8 cellular contexts compared by ENCODE assay signal in genomic region chr19:50024719-50025021, GRCh38. TPM values are rescaled to one million over a fixed set of nuclear protein-coding genes. Genes with fewer than 3 reads are reported as not detected.
DNase-seq lines count a peak whose midpoint lies in the region; ATAC-seq and TF ChIP-seq lines count a peak whose summit lies in the region.

No MANE protein-coding gene starts in this region.

- H3K56ac ChIP-seq in mesendoderm (ENCODE audit: low read length) = peak overlapping the region; percentile 98

- DNase-seq in astrocyte of the cerebellum (ENCODE audit: low read depth) = no peak
- no peak for DNase-seq in mesendoderm
- no peak for DNase-seq in NCI-H2196 (lab: John Stamatoyannopoulos, UW; ENCODE audit: unreplicated experiment)
- no peak for DNase-seq in NCI-H1048 (lab: John Stamatoyannopoulos, UW)
- no peak for DNase-seq in foreskin melanocyte
- no peak for DNase-seq in T-helper 9 cell

- H2AK5ac ChIP-seq in mesendoderm (ENCODE audit: low read length) = no peak overlapping the region

- no peak overlapping the region for H3K23ac ChIP-seq in mesendoderm (ENCODE audit: low read length)

- H3K27ac ChIP-seq in ACC112 (ENCODE audit: low read depth, low read length) = peak overlapping the region; percentile 75; the same call in 1 of the 2 replicates
- H3K27ac ChIP-seq in mesendoderm (ENCODE audit: low read depth, low read length) = no peak overlapping the region

- H3K79me1 ChIP-seq in mesendoderm (ENCODE audit: low read length) = peaks cover 21% of the 10 kb centered on the region

- H3K4me2 ChIP-seq in mesendoderm (ENCODE audit: low read length) = peak overlapping the region; percentile 95

- no peak overlapping the region for H2BK5ac ChIP-seq in mesendoderm (ENCODE audit: low read length)

- peak overlapping the region; percentile 7 for H3K18ac ChIP-seq in mesendoderm (ENCODE audit: low read length)

- H3K27me3 ChIP-seq in ACC112 (ENCODE audit: insufficient read depth, low read length) (no peaks in the 10 kb centered on the region), mesendoderm (ENCODE audit: insufficient read depth, low read length, poor library complexity) (no peaks in the 10 kb centered on the region)

- no peak for TF ChIP-seq CTCF in astrocyte of the cerebellum (IDR thresholded peaks at IDR 0.05; ENCODE audit: low read depth, low read length, missing control alignments)

- no CpG with 5 or more reads among the region's 10 CpGs for WGBS in mesendoderm (ENCODE audit: extremely low coverage, insufficient coverage, low lambda C conversion rate)

- no peak overlapping the region for H3K4ac ChIP-seq in mesendoderm (ENCODE audit: low read depth, low read length)

- peak overlapping the region; percentile 92 for H3K4me3 ChIP-seq in ACC112 (ENCODE audit: low read depth, low read length)
- H3K4me3 ChIP-seq in astrocyte of the cerebellum (ENCODE audit: low read depth, low read length) = peak overlapping the region; percentile 94
- H3K4me3 ChIP-seq in mesendoderm (ENCODE audit: low read length) = peak overlapping the region; percentile 99

- no peak overlapping the region for H4K8ac ChIP-seq in mesendoderm (ENCODE audit: low read depth, low read length)

- peak overlapping the region; percentile 97 for H2AFZ ChIP-seq in ACC112 (ENCODE audit: low read length, unreplicated experiment)

- H3K36me3 ChIP-seq in ACC112 (ENCODE audit: insufficient read depth, low read length) = no peaks in the 10 kb centered on the region; the same call in 1 of the 2 replicates
- H3K36me3 ChIP-seq in mesendoderm (ENCODE audit: control insufficient read depth, insufficient read depth, low read length) = no peaks in the 10 kb centered on the region

- H3K79me2 ChIP-seq in ACC112 (ENCODE audit: control insufficient read depth, insufficient read depth, low read length, unreplicated experiment) (peaks cover 48% of the 10 kb centered on the region), mesendoderm (ENCODE audit: control insufficient read depth, insufficient read depth, low read length) (peaks cover 18% of the 10 kb centered on the region)

- peak overlapping the region; percentile 95 for H3K9ac ChIP-seq in mesendoderm (ENCODE audit: low read length)

- in situ Hi-C loops in astrocyte of the cerebellum (cut with HindIII; ENCODE audit: low sequenced_read_pairs) = no loop called here

- H3K4me1 ChIP-seq in ACC112 (ENCODE audit: control insufficient read depth, insufficient read depth, low read length, unreplicated experiment) (peaks cover 9% of the 10 kb centered on the region), mesendoderm (ENCODE audit: control insufficient read depth, low read depth, low read length) (peaks cover 5% of the 10 kb centered on the region)

- H2BK120ac ChIP-seq in mesendoderm (ENCODE audit: low read depth, low read length) = no peak overlapping the region

- peak; percentile 1 for ATAC-seq in HG02763 (IDR thresholded peaks at IDR 0.05; ENCODE audit: unreplicated experiment)

- H2BK15ac ChIP-seq in mesendoderm (replicated peaks; ENCODE audit: low read depth) = no peak overlapping the region

- no peak overlapping the region for H4K5ac ChIP-seq in mesendoderm (ENCODE audit: low read length)

RNA-seq across cellular contexts. Expression of gene VRK3, which starts 0.5 kb away (rescaled TPM):
- polyA plus RNA-seq in mesendoderm (2013, experiment 1 of 2) = 15.1 TPM
- polyA plus RNA-seq in mesendoderm (2013, experiment 2 of 2) = 15.4 TPM

RNA-seq across cellular contexts. Expression of gene ZNF473, which starts 1.1 kb away (rescaled TPM):
- 5.3 TPM for polyA plus RNA-seq in mesendoderm (2013, experiment 1 of 2)
- polyA plus RNA-seq in mesendoderm (2013, experiment 2 of 2) = 5.4 TPM
